Comparison of ENCODE assay signal across 10 cellular contexts in the genomic region with DNA sequence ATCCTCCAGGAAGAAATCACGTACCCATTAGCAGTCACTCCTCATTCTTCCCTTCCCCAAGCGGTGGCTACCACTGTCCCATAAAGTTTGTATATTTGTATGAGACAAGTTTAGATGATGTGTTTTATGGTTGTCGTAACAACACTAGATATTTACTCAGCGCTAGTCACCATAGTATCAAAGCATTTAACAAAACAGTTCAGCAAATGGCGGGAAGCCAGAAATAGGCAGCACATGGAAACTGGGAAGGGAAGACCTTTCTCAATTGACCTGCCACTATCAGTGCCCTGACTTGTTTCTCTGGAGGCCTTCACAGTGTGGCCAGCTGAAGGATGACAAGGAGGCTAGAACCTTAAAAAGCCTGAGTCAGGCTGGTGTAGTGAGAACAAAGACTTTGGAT. TPM values are rescaled to one million over a fixed set of nuclear protein-coding genes. Genes with fewer than 3 reads are reported as not detected.
DNase-seq lines count a peak whose midpoint lies in the region; ATAC-seq and TF ChIP-seq lines count a peak whose summit lies in the region.
"Had no signal": no experiment of that assay in that cellular context is flagged by ENCODE, and none has a peak within 500 bp of the region (broad histone marks: within the 10 kb centered on the region; RNA-seq: fewer than 3 reads in every experiment).

No MANE protein-coding gene starts in this region.

- H3K36me3 Mint-ChIP-seq in GM23338 (ENCODE audit: low read depth): peaks cover 3% of the 10 kb centered on the region; the same call in 1 of the 3 replicates

- H3K9me3 Mint-ChIP-seq in GM23338: no peaks in the 10 kb centered on the region
- H3K9me3 Mint-ChIP-seq: effector memory CD8-positive, alpha-beta T cell had no signal

- H3K27me3 ChIP-seq in GM23338 (ENCODE audit: insufficient read depth): no peaks in the 10 kb centered on the region
- no peaks in the 10 kb centered on the region for H3K27me3 ChIP-seq in WERI-Rb-1 (ENCODE audit: insufficient read depth, low read depth, severe bottlenecking)

- H3K4me3 ChIP-seq in GM23338 (no peak overlapping the region), skeletal muscle cell (ENCODE audit: low read depth, low read length) (no peak overlapping the region), WERI-Rb-1 (ENCODE audit: low read depth, low read length) (no peak overlapping the region)

- no peak overlapping the region for H3K4me3 Mint-ChIP-seq in GM23338
- H3K4me3 Mint-ChIP-seq: effector memory CD8-positive, alpha-beta T cell; nephron had no signal

- ATAC-seq in GM23338 (peak; percentile 32; the same call in 2 of the 3 replicates), GM18858 (IDR thresholded peaks at IDR 0.05; ENCODE audit: unreplicated experiment) (no peak), GM19455 (IDR thresholded peaks at IDR 0.05; ENCODE audit: unreplicated experiment) (no peak)
- ATAC-seq: effector memory CD8-positive, alpha-beta T cell had no signal

- H3K36me3 ChIP-seq in GM23338 (ENCODE audit: insufficient read depth) (no peaks in the 10 kb centered on the region), WERI-Rb-1 (peaks cover 20% of the 10 kb centered on the region)

- H3K4me1 ChIP-seq in GM23338 (ENCODE audit: insufficient read depth): no peaks in the 10 kb centered on the region

- H2AFZ ChIP-seq in GM23338: no peak overlapping the region

- TF ChIP-seq CTCF in GM23338 (conservative IDR thresholded peaks at IDR 0.05; ENCODE audit: low read depth in 2 of 2): no peak
- TF ChIP-seq CTCF in WERI-Rb-1 (IDR thresholded peaks at IDR 0.05; ENCODE audit: low read depth, low read length): no peak

- peaks cover 4% of the 10 kb centered on the region for H3K27me3 Mint-ChIP-seq in GM23338 (ENCODE audit: insufficient read depth, low read depth, poor library complexity)
- H3K27me3 Mint-ChIP-seq: effector memory CD8-positive, alpha-beta T cell had no signal

- H3K79me2 ChIP-seq in GM23338 (replicated peaks; ENCODE audit: insufficient read depth): peaks cover 33% of the 10 kb centered on the region; the same call in 1 of the 2 replicates

- H3K9me3 ChIP-seq in WERI-Rb-1 (ENCODE audit: severe bottlenecking): no peaks in the 10 kb centered on the region

- no peak overlapping the region for H3K27ac Mint-ChIP-seq in GM23338
- H3K27ac Mint-ChIP-seq: nephron had no signal

- no peaks in the 10 kb centered on the region for H3K9me2 ChIP-seq in GM23338 (ENCODE audit: insufficient read depth)

- DNase-seq in GM23338 (ENCODE audit: low spot score): no peak
- DNase-seq in T1000 (lab: John Stamatoyannopoulos, UW): peak; percentile 83
- peak; percentile 14 for DNase-seq in glomerular visceral epithelial cell (ENCODE audit: extremely low spot score)
- peak; percentile 63 for DNase-seq in skeletal muscle cell (ENCODE audit: low read depth)
- DNase-seq in WERI-Rb-1: no peak
- no peak for DNase-seq in NCI-H82 (lab: John Stamatoyannopoulos, UW)
- DNase-seq: effector memory CD8-positive, alpha-beta T cell had no signal

- H3K4me1 Mint-ChIP-seq in GM23338: no peaks in the 10 kb centered on the region
- H3K4me1 Mint-ChIP-seq: nephron had no signal

- H3K4me2 ChIP-seq in GM23338: no peak overlapping the region

- H3F3A ChIP-seq in GM23338 (replicated peaks; ENCODE audit: low read depth): no peaks in the 10 kb centered on the region

- H3K27ac ChIP-seq in GM23338 (ENCODE audit: low read depth): peak overlapping the region; percentile 55; the same call in 1 of the 2 replicates
- no peak overlapping the region for H3K27ac ChIP-seq in WERI-Rb-1

- H4K20me1 ChIP-seq in GM23338 (replicated peaks; ENCODE audit: insufficient read depth): no peaks in the 10 kb centered on the region; the same call in none of the 2 replicates

TF ChIP-seq in GM23338, 12 proteins besides CTCF, POLR2A, EP300 and RAD21:
- TF ChIP-seq JUNB (IDR thresholded peaks at IDR 0.05; ENCODE audit: unreplicated experiment): no peak
- no peak for TF ChIP-seq ZNF331 (CRISPR knock-in tag; IDR thresholded peaks at IDR 0.05; ENCODE audit: low read depth)
- no peak for TF ChIP-seq EZH2phosphoT487 (IDR thresholded peaks at IDR 0.05; ENCODE audit: unreplicated experiment)
- no peak for TF ChIP-seq CREB1 (CRISPR knock-in tag; IDR thresholded peaks at IDR 0.05; ENCODE audit: low read depth)
- TF ChIP-seq NANOG (IDR thresholded peaks at IDR 0.05; ENCODE audit: borderline replicate concordance): no peak

RNA-seq across cellular contexts. Expression of a gene that starts 31.1 kb away (rescaled TPM):
- total RNA-seq in GM23338 (2014; rRNA removed; shearing (Covaris generic)): 17.2 and 17.6 TPM in 2 replicates
- 8.1 and 8.9 TPM in 2 replicates for polyA plus RNA-seq in GM23338 (2016; fragmentation: Nextera tagmentation; extraction: Ambion mirVana)

RNA-seq across cellular contexts. Expression of a gene that starts 31.3 kb away (rescaled TPM):
- total RNA-seq in GM23338 (2014; rRNA removed; shearing (Covaris generic)): 24.9 and 25.2 TPM in 2 replicates
- polyA plus RNA-seq in GM23338 (2016; fragmentation: Nextera tagmentation; extraction: Ambion mirVana): 11.2 and 18.7 TPM in 2 replicates

Comparison
In these comparisons a context has a peak if more than half of its experiments do, and no peak if none do; other contexts are left out.
1. DNase-seq: peak in T1000 (single experiment), glomerular visceral epithelial cell (single experiment) and skeletal muscle cell (single experiment); none in GM23338 (single experiment), WERI-Rb-1 (single experiment) and NCI-H82 (single experiment).